2 cellular contexts compared by ENCODE assay signal in the genomic region with DNA sequence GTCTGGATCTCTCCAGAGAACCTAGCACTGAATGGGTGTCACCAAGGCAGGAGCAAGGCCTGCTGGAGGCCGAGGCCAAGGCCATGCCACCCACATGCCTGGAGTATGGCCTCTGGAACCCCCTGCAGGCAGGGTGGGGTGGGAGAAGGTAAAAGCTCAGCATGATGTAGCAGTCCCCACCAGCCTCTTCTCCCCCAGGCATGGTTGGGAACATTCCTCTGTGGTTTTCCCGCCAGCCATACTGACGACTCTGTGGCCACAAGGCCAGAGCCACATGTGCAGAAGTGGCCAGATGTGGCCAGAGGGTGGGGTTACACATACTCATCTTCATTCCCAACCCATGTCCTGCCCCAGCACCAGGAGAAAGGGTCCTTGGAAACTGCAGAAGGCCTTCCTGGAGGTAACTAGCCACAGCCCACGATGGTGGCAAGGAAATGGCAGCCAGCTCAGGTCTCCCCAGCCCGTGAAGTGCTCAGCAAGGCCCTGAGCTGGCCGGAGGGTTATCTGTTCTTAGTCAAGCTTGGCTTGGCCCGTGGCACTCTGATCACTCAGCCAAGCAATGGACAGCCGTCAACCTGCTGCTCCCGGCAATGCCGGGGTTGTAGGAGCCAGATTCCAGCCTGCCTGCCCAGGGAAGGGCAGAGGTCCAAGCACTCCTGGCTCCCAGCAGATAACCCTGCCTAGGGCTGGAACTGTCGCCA.
TF ChIP-seq lines count a peak whose summit lies in the region.

No MANE protein-coding gene starts in this region.

TF ChIP-seq in HEK293, 187 proteins besides CTCF, POLR2A, EP300 and RAD21:
- no peak for TF ChIP-seq ZBTB8A (tag by site-specific recombination; IDR thresholded peaks at IDR 0.05)
- TF ChIP-seq, protein P1, sequence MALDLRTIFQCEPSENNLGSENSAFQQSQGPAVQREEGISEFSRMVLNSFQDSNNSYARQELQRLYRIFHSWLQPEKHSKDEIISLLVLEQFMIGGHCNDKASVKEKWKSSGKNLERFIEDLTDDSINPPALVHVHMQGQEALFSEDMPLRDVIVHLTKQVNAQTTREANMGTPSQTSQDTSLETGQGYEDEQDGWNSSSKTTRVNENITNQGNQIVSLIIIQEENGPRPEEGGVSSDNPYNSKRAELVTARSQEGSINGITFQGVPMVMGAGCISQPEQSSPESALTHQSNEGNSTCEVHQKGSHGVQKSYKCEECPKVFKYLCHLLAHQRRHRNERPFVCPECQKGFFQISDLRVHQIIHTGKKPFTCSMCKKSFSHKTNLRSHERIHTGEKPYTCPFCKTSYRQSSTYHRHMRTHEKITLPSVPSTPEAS (tag by site-specific recombination; IDR thresholded peaks at IDR 0.05), result no peak
- TF ChIP-seq ZNF292 (tag by site-specific recombination; IDR thresholded peaks at IDR 0.05; ENCODE audit: borderline replicate concordance, low read depth), result no peak
- no peak for TF ChIP-seq BCL11B (tag by site-specific recombination; IDR thresholded peaks at IDR 0.05; ENCODE audit: low read depth)
- TF ChIP-seq ZNF514 (tag by site-specific recombination; IDR thresholded peaks at IDR 0.05), result no peak
- no peak for TF ChIP-seq ZEB2 (tag by site-specific recombination; IDR thresholded peaks at IDR 0.05)
- TF ChIP-seq ZNF302 (tag by site-specific recombination; IDR thresholded peaks at IDR 0.05; ENCODE audit: low read depth), result no peak
- TF ChIP-seq ZNF549 (tag by site-specific recombination; IDR thresholded peaks at IDR 0.05), result no peak
- no peak for TF ChIP-seq ZNF394 (tag by site-specific recombination; IDR thresholded peaks at IDR 0.05; ENCODE audit: borderline replicate concordance)
- peak; percentile 40; the same call in 1 of the 2 replicates for TF ChIP-seq GLIS1 (tag by site-specific recombination; IDR thresholded peaks at IDR 0.05)
- no peak for TF ChIP-seq ZBTB48 (tag by site-specific recombination; IDR thresholded peaks at IDR 0.05)
- TF ChIP-seq ZNF677 (tag by site-specific recombination; IDR thresholded peaks at IDR 0.05), result no peak
- no peak for TF ChIP-seq SALL2 (tag by site-specific recombination; IDR thresholded peaks at IDR 0.05; ENCODE audit: borderline replicate concordance)
- TF ChIP-seq PRDM4 (tag by site-specific recombination; IDR thresholded peaks at IDR 0.05), result no peak
- TF ChIP-seq GLIS2 (tag by site-specific recombination; IDR thresholded peaks at IDR 0.05), result peak; percentile 26; the same call in 1 of the 2 replicates
- TF ChIP-seq ZNF350 (tag by site-specific recombination; IDR thresholded peaks at IDR 0.05), result no peak
- peak; percentile 56 for TF ChIP-seq ZIC2 (tag by site-specific recombination; IDR thresholded peaks at IDR 0.05)
- peak; percentile 40; the same call in 1 of the 2 replicates for TF ChIP-seq EGR2 (tag by site-specific recombination; IDR thresholded peaks at IDR 0.05; ENCODE audit: low read depth)
- no peak for TF ChIP-seq ZNF274 (IDR thresholded peaks at IDR 0.05; ENCODE audit: low read length)
- no peak for TF ChIP-seq ZNF274 (tag by site-specific recombination; IDR thresholded peaks at IDR 0.05; ENCODE audit: borderline replicate concordance)
- no peak for TF ChIP-seq ZNF791 (tag by site-specific recombination; IDR thresholded peaks at IDR 0.05)
- no peak for TF ChIP-seq ZNF561 (tag by site-specific recombination; IDR thresholded peaks at IDR 0.05; ENCODE audit: borderline replicate concordance)
- TF ChIP-seq ZNF140 (tag by site-specific recombination; IDR thresholded peaks at IDR 0.05), result no peak

TF ChIP-seq in K562, 482 proteins besides CTCF, POLR2A, EP300 and RAD21 (continues in another document):
- TF ChIP-seq MTA2 (IDR thresholded peaks at IDR 0.05; ENCODE audit: low read depth) (no peak), SUPT5H (IDR thresholded peaks at IDR 0.05) (no peak), SRF (CRISPR knock-in tag; IDR thresholded peaks at IDR 0.05) (no peak), MAZ (CRISPR knock-in tag; conservative IDR thresholded peaks at IDR 0.05 in 1 of 2, IDR thresholded peaks at IDR 0.05 in 1 of 2) (no peak), ATF1 (CRISPR knock-in tag; IDR thresholded peaks at IDR 0.05) (no peak), ATF1 (tag; IDR thresholded peaks at IDR 0.05) (no peak), FOXJ3 (CRISPR knock-in tag; IDR thresholded peaks at IDR 0.05) (no peak), ATF6 (CRISPR knock-in tag; IDR thresholded peaks at IDR 0.05) (no peak), TEAD1 (CRISPR knock-in tag; IDR thresholded peaks at IDR 0.05) (peak in 1 of 2 experiments; percentile 71; a peak in 1 of 4 replicates), NFYB (IDR thresholded peaks at IDR 0.05; ENCODE audit: extremely low read depth, insufficient read length) (no peak), HES1 (IDR thresholded peaks at IDR 0.05; ENCODE audit: low read depth) (no peak), ZNF696 (CRISPR knock-in tag; conservative IDR thresholded peaks at IDR 0.05) (no peak), ZNF584 (CRISPR knock-in tag; IDR thresholded peaks at IDR 0.05; ENCODE audit: low read depth) (no peak), CHD7 (IDR thresholded peaks at IDR 0.05; ENCODE audit: low read depth, low read length) (no peak)
- TF ChIP-seq, protein P2, sequence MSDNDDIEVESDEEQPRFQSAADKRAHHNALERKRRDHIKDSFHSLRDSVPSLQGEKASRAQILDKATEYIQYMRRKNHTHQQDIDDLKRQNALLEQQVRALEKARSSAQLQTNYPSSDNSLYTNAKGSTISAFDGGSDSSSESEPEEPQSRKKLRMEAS (CRISPR knock-in tag; IDR thresholded peaks at IDR 0.05), result peak; percentile 42
- TF ChIP-seq, protein P3, sequence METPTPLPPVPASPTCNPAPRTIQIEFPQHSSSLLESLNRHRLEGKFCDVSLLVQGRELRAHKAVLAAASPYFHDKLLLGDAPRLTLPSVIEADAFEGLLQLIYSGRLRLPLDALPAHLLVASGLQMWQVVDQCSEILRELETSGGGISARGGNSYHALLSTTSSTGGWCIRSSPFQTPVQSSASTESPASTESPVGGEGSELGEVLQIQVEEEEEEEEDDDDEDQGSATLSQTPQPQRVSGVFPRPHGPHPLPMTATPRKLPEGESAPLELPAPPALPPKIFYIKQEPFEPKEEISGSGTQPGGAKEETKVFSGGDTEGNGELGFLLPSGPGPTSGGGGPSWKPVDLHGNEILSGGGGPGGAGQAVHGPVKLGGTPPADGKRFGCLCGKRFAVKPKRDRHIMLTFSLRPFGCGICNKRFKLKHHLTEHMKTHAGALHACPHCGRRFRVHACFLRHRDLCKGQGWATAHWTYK (CRISPR knock-in tag; IDR thresholded peaks at IDR 0.05), result peak; percentile 95
- TF ChIP-seq, protein P4, sequence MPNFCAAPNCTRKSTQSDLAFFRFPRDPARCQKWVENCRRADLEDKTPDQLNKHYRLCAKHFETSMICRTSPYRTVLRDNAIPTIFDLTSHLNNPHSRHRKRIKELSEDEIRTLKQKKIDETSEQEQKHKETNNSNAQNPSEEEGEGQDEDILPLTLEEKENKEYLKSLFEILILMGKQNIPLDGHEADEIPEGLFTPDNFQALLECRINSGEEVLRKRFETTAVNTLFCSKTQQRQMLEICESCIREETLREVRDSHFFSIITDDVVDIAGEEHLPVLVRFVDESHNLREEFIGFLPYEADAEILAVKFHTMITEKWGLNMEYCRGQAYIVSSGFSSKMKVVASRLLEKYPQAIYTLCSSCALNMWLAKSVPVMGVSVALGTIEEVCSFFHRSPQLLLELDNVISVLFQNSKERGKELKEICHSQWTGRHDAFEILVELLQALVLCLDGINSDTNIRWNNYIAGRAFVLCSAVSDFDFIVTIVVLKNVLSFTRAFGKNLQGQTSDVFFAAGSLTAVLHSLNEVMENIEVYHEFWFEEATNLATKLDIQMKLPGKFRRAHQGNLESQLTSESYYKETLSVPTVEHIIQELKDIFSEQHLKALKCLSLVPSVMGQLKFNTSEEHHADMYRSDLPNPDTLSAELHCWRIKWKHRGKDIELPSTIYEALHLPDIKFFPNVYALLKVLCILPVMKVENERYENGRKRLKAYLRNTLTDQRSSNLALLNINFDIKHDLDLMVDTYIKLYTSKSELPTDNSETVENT (CRISPR knock-in tag; IDR thresholded peaks at IDR 0.05), result no peak
- TF ChIP-seq, protein P5, sequence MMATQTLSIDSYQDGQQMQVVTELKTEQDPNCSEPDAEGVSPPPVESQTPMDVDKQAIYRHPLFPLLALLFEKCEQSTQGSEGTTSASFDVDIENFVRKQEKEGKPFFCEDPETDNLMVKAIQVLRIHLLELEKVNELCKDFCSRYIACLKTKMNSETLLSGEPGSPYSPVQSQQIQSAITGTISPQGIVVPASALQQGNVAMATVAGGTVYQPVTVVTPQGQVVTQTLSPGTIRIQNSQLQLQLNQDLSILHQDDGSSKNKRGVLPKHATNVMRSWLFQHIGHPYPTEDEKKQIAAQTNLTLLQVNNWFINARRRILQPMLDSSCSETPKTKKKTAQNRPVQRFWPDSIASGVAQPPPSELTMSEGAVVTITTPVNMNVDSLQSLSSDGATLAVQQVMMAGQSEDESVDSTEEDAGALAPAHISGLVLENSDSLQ (IDR thresholded peaks at IDR 0.05), result no peak
